In genomic region chr6:137678451-137678850, GRCh38 we compare ENCODE assay signal across 28 cellular contexts.
A peak's percentile ranks its signal among the peaks of the same experiment; 100 is the strongest.
DNase-seq lines count a peak whose midpoint lies in the region; ATAC-seq lines count a peak whose summit lies in the region.
"Had no signal": no experiment of that assay in that cellular context is flagged by ENCODE, and none has a peak within 500 bp of the region (broad histone marks: within the 10 kb centered on the region; RNA-seq: fewer than 3 reads in every experiment).

No MANE protein-coding gene starts in this region.

- no peaks in the 10 kb centered on the region for H3K36me3 Mint-ChIP-seq in activated T-cell treated with anti-CD3 and anti-CD28 coated beads, Interleukin-2, amount 50 U/mL, for 4 hours (ENCODE audit: insufficient read depth)
- no peaks in the 10 kb centered on the region for H3K36me3 Mint-ChIP-seq in CD4-positive, CD25-positive, alpha-beta regulatory T cell
- peaks cover 5% of the 10 kb centered on the region for H3K36me3 Mint-ChIP-seq in activated naive CD8-positive, alpha-beta T cell
- H3K36me3 Mint-ChIP-seq: naive B cell had no signal

- H3K27ac ChIP-seq in CD4-positive, CD25-positive, alpha-beta regulatory T cell (ENCODE audit: insufficient read depth, low read length, poor library complexity, severe bottlenecking) = no peak overlapping the region
- H3K27ac ChIP-seq: BLaER1 treated with 17β-estradiol and CSF1 and Interleukin-3, amounts not matched to agents 10 nM and 100 nM; breast epithelium; psoas muscle; sigmoid colon had no signal

- peaks cover 9% of the 10 kb centered on the region for H3K27me3 Mint-ChIP-seq in activated T-cell treated with anti-CD3 and anti-CD28 coated beads, Interleukin-2, amount 50 U/mL, for 4 hours (ENCODE audit: low read depth)
- peaks cover 20% of the 10 kb centered on the region for H3K27me3 Mint-ChIP-seq in CD4-positive, CD25-positive, alpha-beta regulatory T cell
- H3K27me3 Mint-ChIP-seq in activated naive CD8-positive, alpha-beta T cell = peaks cover 7% of the 10 kb centered on the region

- no peaks in the 10 kb centered on the region for H3K9me3 ChIP-seq in CD4-positive, CD25-positive, alpha-beta regulatory T cell (ENCODE audit: control insufficient read depth in 2 of 2, low read length in 2 of 2)
- H3K9me3 ChIP-seq: breast epithelium, psoas muscle, sigmoid colon had no signal

- H3K4me3 ChIP-seq in CD4-positive, CD25-positive, alpha-beta regulatory T cell (ENCODE audit: low read depth, low read length) = no peak overlapping the region
- H3K4me3 ChIP-seq: BLaER1 treated with 17β-estradiol and CSF1 and Interleukin-3, amounts not matched to agents 10 nM and 100 nM; breast epithelium; psoas muscle; sigmoid colon had no signal

- H3K36me3 ChIP-seq in CD4-positive, CD25-positive, alpha-beta regulatory T cell (ENCODE audit: control insufficient read depth, insufficient read depth, low read length) = no peaks in the 10 kb centered on the region
- H3K36me3 ChIP-seq: BLaER1 treated with 17β-estradiol and CSF1 and Interleukin-3, amounts not matched to agents 10 nM and 100 nM; breast epithelium; sigmoid colon had no signal

- no peak overlapping the region for H3K4me3 Mint-ChIP-seq in activated T-cell treated with anti-CD3 and anti-CD28 coated beads, Interleukin-2, amount 50 U/mL, for 4 hours
- H3K4me3 Mint-ChIP-seq in CD4-positive, CD25-positive, alpha-beta regulatory T cell = peak overlapping the region in 1 of 4 donors; percentile 1
- peak overlapping the region; percentile 14 for H3K4me3 Mint-ChIP-seq in activated naive CD8-positive, alpha-beta T cell
- H3K4me3 Mint-ChIP-seq: mesothelial cell of epicardium, naive B cell had no signal

- H3K4me1 ChIP-seq in CD4-positive, CD25-positive, alpha-beta regulatory T cell (ENCODE audit: control insufficient read depth, insufficient read depth, low read length, poor library complexity, severe bottlenecking) = peaks cover 21% of the 10 kb centered on the region
- H3K4me1 ChIP-seq: breast epithelium, psoas muscle had no signal

- peak; percentile 78 to 82 for ATAC-seq in activated T-cell treated with anti-CD3 and anti-CD28 coated beads, Interleukin-2, amount 50 U/mL, for 4 hours
- ATAC-seq in CD4-positive, CD25-positive, alpha-beta regulatory T cell (ENCODE audit: low read depth in 2 of 2) = no peak
- peak; percentile 52 for ATAC-seq in HG02610 (IDR thresholded peaks at IDR 0.05; ENCODE audit: unreplicated experiment)
- ATAC-seq: Panc1, psoas muscle had no signal

- DNase-seq in activated T-cell treated with anti-CD3 and anti-CD28 coated beads, Interleukin-2, amount 50 U/mL, for 4 hours = no peak
- DNase-seq in activated T-cell treated with anti-CD3 and anti-CD28 coated beads for 4 hours (no peak), NCI-H2171 (lab: John Stamatoyannopoulos, UW) (no peak), cortex of kidney (lab: John Stamatoyannopoulos, UW) (no peak)
- DNase-seq in CD4-positive, CD25-positive, alpha-beta regulatory T cell = no peak
- DNase-seq in central memory CD4-positive, alpha-beta T cell = no peak
- DNase-seq: activated effector memory CD4-positive, alpha-beta T cell treated with anti-CD3 and anti-CD28 coated beads, Interleukin-2, amount 50 U/mL, for 16 hours; DMS79; effector memory CD4-positive, alpha-beta T cell; GDM1; HCEC 1CT; islet precursor cell; naive B cell; NCI-H1105; NCI-H187 treated with DMSO at 0.1 percent for 48 hours; NCI-H2227 treated with DMSO at 0.1 percent for 48 hours; NCI-H526 treated with DMSO at 0.1 percent for 48 hours; occipital lobe; psoas muscle; SHP77 treated with DMSO at 0.1 percent for 48 hours; sigmoid colon; T1000 had no signal

- H3K27me3 ChIP-seq in CD4-positive, CD25-positive, alpha-beta regulatory T cell (ENCODE audit: control insufficient read depth, insufficient read depth, low read length) = no peaks in the 10 kb centered on the region
- H3K27me3 ChIP-seq: BLaER1 treated with 17β-estradiol and CSF1 and Interleukin-3, amounts not matched to agents 10 nM and 100 nM; breast epithelium; sigmoid colon had no signal

- peaks cover 43% of the 10 kb centered on the region for H3K4me1 Mint-ChIP-seq in activated T-cell treated with anti-CD3 and anti-CD28 coated beads, Interleukin-2, amount 50 U/mL, for 4 hours (ENCODE audit: low read depth)
- peaks cover 13 to 34% (median 24%) of the 10 kb centered on the region in 4 donors for H3K4me1 Mint-ChIP-seq in CD4-positive, CD25-positive, alpha-beta regulatory T cell
- peaks cover 26% of the 10 kb centered on the region for H3K4me1 Mint-ChIP-seq in activated naive CD8-positive, alpha-beta T cell (ENCODE audit: low read depth)

- H3K9me3 Mint-ChIP-seq in activated T-cell treated with anti-CD3 and anti-CD28 coated beads, Interleukin-2, amount 50 U/mL, for 4 hours = no peaks in the 10 kb centered on the region
- peaks cover 0 to 3% (median 0%) of the 10 kb centered on the region in 7 donors for H3K9me3 Mint-ChIP-seq in CD4-positive, CD25-positive, alpha-beta regulatory T cell
- no peaks in the 10 kb centered on the region for H3K9me3 Mint-ChIP-seq in activated naive CD8-positive, alpha-beta T cell (ENCODE audit: low read depth)

- H3K27ac Mint-ChIP-seq in CD4-positive, CD25-positive, alpha-beta regulatory T cell = peak overlapping the region in 2 of 3 donors; percentile 20
- peak overlapping the region; percentile 72 for H3K27ac Mint-ChIP-seq in activated naive CD8-positive, alpha-beta T cell
- H3K27ac Mint-ChIP-seq: mesothelial cell of epicardium had no signal

Comparison
In these comparisons a context has a peak if more than half of its experiments do, and no peak if none do; other contexts are left out.
1. ATAC-seq: peak in activated T-cell treated with anti-CD3 and anti-CD28 coated beads, Interleukin-2, amount 50 U/mL, for 4 hours (2 of 2) and HG02610 (single experiment); none in CD4-positive, CD25-positive, alpha-beta regulatory T cell (0 of 2).